ENCODE assay signal across 23 cellular contexts in genomic region chr17:56309897-56310296, GRCh38.
"Had no signal": no experiment of that assay in that cellular context is flagged by ENCODE, and none has a peak within 500 bp of the region (broad histone marks: within the 10 kb centered on the region; RNA-seq: fewer than 3 reads in every experiment).

No MANE protein-coding gene starts in this region.

- H3K36me3 ChIP-seq: colonic mucosa, prostate gland, stomach had no signal

- H3K4me3 Mint-ChIP-seq: activated CD4-positive, alpha-beta memory T cell treated with anti-CD3 and anti-CD28 coated beads, Interleukin-2, amount 10 ng/mL, durations not matched to agents 7 days and 5 days; activated CD4-positive, alpha-beta T cell treated with anti-CD3 and anti-CD28 coated beads for 36 hours; activated naive CD8-positive, alpha-beta T cell treated with anti-CD3 and anti-CD28 coated beads, Interleukin-2, amount 50 U/mL, for 24 hours; activated T-helper 17 cell treated with anti-CD3 and anti-CD28 coated beads, Interleukin-2, amount 50 U/mL, for 72 hours; central memory CD8-positive, alpha-beta T cell; immature natural killer cell; memory B cell; neural crest cell; stimulated activated effector memory CD8-positive, alpha-beta T cell treated with anti-CD3 and anti-CD28 coated beads, Interleukin-12 subunit alpha, Interleukin-12 subunit beta, amount 100 ng/mL, for 72 hours; type B pancreatic cell; WTC11 had no signal

- H3K4me3 ChIP-seq: colonic mucosa, prostate gland, stomach had no signal

- H3K4me1 ChIP-seq: colonic mucosa, prostate gland, stomach had no signal

- ATAC-seq: activated CD4-positive, alpha-beta T cell treated with anti-CD3 and anti-CD28 coated beads for 36 hours; activated naive CD8-positive, alpha-beta T cell treated with anti-CD3 and anti-CD28 coated beads, Interleukin-2, amount 50 U/mL, for 24 hours; activated T-helper 17 cell treated with anti-CD3 and anti-CD28 coated beads, Interleukin-2, amount 50 U/mL, for 72 hours; left ventricle myocardium superior; right cardiac atrium; stimulated activated effector memory CD8-positive, alpha-beta T cell treated with anti-CD3 and anti-CD28 coated beads, Interleukin-12 subunit alpha, Interleukin-12 subunit beta, amount 100 ng/mL, for 72 hours; WTC11 had no signal

- FAIRE-seq: small intestine had no signal

- DNase-seq: activated CD4-positive, alpha-beta memory T cell treated with anti-CD3 and anti-CD28 coated beads, Interleukin-2, amount 10 ng/mL, durations not matched to agents 7 days and 5 days; activated CD4-positive, alpha-beta T cell treated with anti-CD3 and anti-CD28 coated beads for 36 hours; activated naive CD4-positive, alpha-beta T cell; activated naive CD8-positive, alpha-beta T cell treated with anti-CD3 and anti-CD28 coated beads, Interleukin-2, amount 50 U/mL, for 24 hours; activated T-cell treated with anti-CD3 and anti-CD28 coated beads, Interleukin-2, amount 50 U/mL, for 1 hour; anterior cingulate cortex; colonic mucosa; erythroblast; immature natural killer cell; left ventricle myocardium superior; right cardiac atrium; small intestine; stimulated activated CD4-positive, alpha-beta T cell treated with anti-CD3 and anti-CD28 coated beads, Interleukin-15, amount 100 ng/mL, for 24 hours; stimulated activated CD4-positive, alpha-beta T cell treated with anti-CD3 and anti-CD28 coated beads, Interleukin-4, amount 100 ng/mL, for 1 hour; stomach had no signal

- H3K36me3 Mint-ChIP-seq: immature natural killer cell; memory B cell; stimulated activated effector memory CD8-positive, alpha-beta T cell treated with anti-CD3 and anti-CD28 coated beads, Interleukin-12 subunit alpha, Interleukin-12 subunit beta, amount 100 ng/mL, for 72 hours; type B pancreatic cell; WTC11 had no signal

- H3K4me1 Mint-ChIP-seq: activated CD4-positive, alpha-beta memory T cell treated with anti-CD3 and anti-CD28 coated beads, Interleukin-2, amount 10 ng/mL, durations not matched to agents 7 days and 5 days; activated CD4-positive, alpha-beta T cell treated with anti-CD3 and anti-CD28 coated beads for 36 hours; activated naive CD8-positive, alpha-beta T cell treated with anti-CD3 and anti-CD28 coated beads, Interleukin-2, amount 50 U/mL, for 24 hours; activated T-helper 17 cell treated with anti-CD3 and anti-CD28 coated beads, Interleukin-2, amount 50 U/mL, for 72 hours; central memory CD8-positive, alpha-beta T cell; immature natural killer cell; memory B cell; neural crest cell; stimulated activated effector memory CD8-positive, alpha-beta T cell treated with anti-CD3 and anti-CD28 coated beads, Interleukin-12 subunit alpha, Interleukin-12 subunit beta, amount 100 ng/mL, for 72 hours; WTC11 had no signal

- H3K9me3 ChIP-seq: colonic mucosa, prostate gland, stomach had no signal

- H3K9me3 Mint-ChIP-seq: activated CD4-positive, alpha-beta memory T cell treated with anti-CD3 and anti-CD28 coated beads, Interleukin-2, amount 10 ng/mL, durations not matched to agents 7 days and 5 days; activated naive CD8-positive, alpha-beta T cell treated with anti-CD3 and anti-CD28 coated beads, Interleukin-2, amount 50 U/mL, for 24 hours; activated T-helper 17 cell treated with anti-CD3 and anti-CD28 coated beads, Interleukin-2, amount 50 U/mL, for 72 hours; central memory CD8-positive, alpha-beta T cell; immature natural killer cell; stimulated activated effector memory CD8-positive, alpha-beta T cell treated with anti-CD3 and anti-CD28 coated beads, Interleukin-12 subunit alpha, Interleukin-12 subunit beta, amount 100 ng/mL, for 72 hours; type B pancreatic cell had no signal

- H3K27me3 Mint-ChIP-seq: activated CD4-positive, alpha-beta memory T cell treated with anti-CD3 and anti-CD28 coated beads, Interleukin-2, amount 10 ng/mL, durations not matched to agents 7 days and 5 days had no signal

- H3K27me3 ChIP-seq: colonic mucosa, stomach had no signal

- H3K27ac ChIP-seq: colonic mucosa, prostate gland, stomach had no signal

- H3K27ac Mint-ChIP-seq: activated CD4-positive, alpha-beta memory T cell treated with anti-CD3 and anti-CD28 coated beads, Interleukin-2, amount 10 ng/mL, durations not matched to agents 7 days and 5 days; activated CD4-positive, alpha-beta T cell treated with anti-CD3 and anti-CD28 coated beads for 36 hours; activated naive CD8-positive, alpha-beta T cell treated with anti-CD3 and anti-CD28 coated beads, Interleukin-2, amount 50 U/mL, for 24 hours; activated T-helper 17 cell treated with anti-CD3 and anti-CD28 coated beads, Interleukin-2, amount 50 U/mL, for 72 hours; immature natural killer cell; memory B cell; stimulated activated effector memory CD8-positive, alpha-beta T cell treated with anti-CD3 and anti-CD28 coated beads, Interleukin-12 subunit alpha, Interleukin-12 subunit beta, amount 100 ng/mL, for 72 hours; type B pancreatic cell; WTC11 had no signal
